Comparison of ENCODE assay signal across 9 cellular contexts in genomic region chr10:4514445-4515108, GRCh38.
DNase-seq lines count a peak whose midpoint lies in the region; ATAC-seq, FAIRE-seq and TF ChIP-seq lines count a peak whose summit lies in the region.
"Had no signal": no experiment of that assay in that cellular context is flagged by ENCODE, and none has a peak within 500 bp of the region (broad histone marks: within the 10 kb centered on the region; RNA-seq: fewer than 3 reads in every experiment).

No MANE protein-coding gene starts in this region.

- POLR2A ChIA-PET in GM12878 (lab: Charles Lee), result no interaction called here

- SMC1A ChIA-PET in GM12878 (lab: Charles Lee; ENCODE audit: uncharacterized antibody, unreplicated experiment), result no interaction called here

- H4K20me1 ChIP-seq in GM12878 (ENCODE audit: control insufficient read depth, insufficient read depth), result no peaks in the 10 kb centered on the region

- 5% methylated on average over 19 of the region's 19 CpGs for WGBS in GM12878 (ENCODE audit: insufficient coverage, insufficient replicate concordance, low lambda C conversion rate, missing lambda C conversion rate)
- no CpG with 5 or more reads among the region's 19 CpGs for WGBS in trophoblast cell (ENCODE audit: extremely low coverage, insufficient coverage, insufficient read length)

- peaks cover 14% of the 10 kb centered on the region for H3K79me1 ChIP-seq in trophoblast cell (ENCODE audit: low read length)

- H3K27me3 ChIP-seq in GM12878 (replicated peaks in 1 of 2; ENCODE audit: control insufficient read depth in 2 of 2, insufficient read depth in 2 of 2, low read length in 1 of 2) (no peaks in the 10 kb centered on the region), trophoblast cell (ENCODE audit: insufficient read depth, low read length) (no peaks in the 10 kb centered on the region)

- H2AK5ac ChIP-seq in trophoblast cell (ENCODE audit: low read length), result peak overlapping the region; percentile 98

- peak overlapping the region; percentile 21 for H3K14ac ChIP-seq in trophoblast cell (ENCODE audit: low read length)

- peak overlapping the region; percentile 95 for H2BK120ac ChIP-seq in trophoblast cell (ENCODE audit: insufficient read depth, low read length, poor library complexity)

- H3K79me2 ChIP-seq in GM12878 (ENCODE audit: control insufficient read depth, insufficient read depth, low read length), result no peaks in the 10 kb centered on the region
- H3K79me2 ChIP-seq in trophoblast cell (ENCODE audit: control insufficient read depth, insufficient read depth, low read length, poor library complexity), result no peaks in the 10 kb centered on the region

- H4K8ac ChIP-seq in trophoblast cell (ENCODE audit: low read depth, low read length), result peak overlapping the region; percentile 2

- H3K18ac ChIP-seq in trophoblast cell (ENCODE audit: low read length), result peak overlapping the region; percentile 94

- H3K4ac ChIP-seq in trophoblast cell (ENCODE audit: low read depth, low read length), result peak overlapping the region; percentile 72

- no peak for TF ChIP-seq POLR2A in GM12878 (IDR thresholded peaks at IDR 0.05; ENCODE audit: low read depth, low read length)

- H2BK5ac ChIP-seq in trophoblast cell (ENCODE audit: low read depth, low read length, poor library complexity), result peak overlapping the region; percentile 81

- H3K4me1 ChIP-seq in GM12878 (ENCODE audit: control insufficient read depth, insufficient read depth, low read length) (peaks cover 9% of the 10 kb centered on the region), trophoblast cell (ENCODE audit: control insufficient read depth in 1 of 2, insufficient read depth in 2 of 2, low read length in 2 of 2) (peaks cover 0 to 3% of the 10 kb centered on the region in 2 experiments)

- peak; percentile 61 for FAIRE-seq in GM12878 (lab: Jason Lieb, UNC)
- FAIRE-seq: keratinocyte had no signal

- in situ Hi-C loops in GM12878 (cut with MboI), result no loop called here

- TF ChIP-seq RAD21 in GM12878 (IDR thresholded peaks at IDR 0.05; ENCODE audit: insufficient read depth, low read depth, low read length), result no peak

- no peak overlapping the region for H4K12ac ChIP-seq in trophoblast cell (ENCODE audit: low read depth, low read length)

- H3K27ac ChIP-seq in GM12878 (ENCODE audit: control insufficient read depth, insufficient read depth), result no peak overlapping the region
- H3K27ac ChIP-seq in trophoblast cell (ENCODE audit: low read depth, low read length), result no peak overlapping the region

- DNase-seq in GM12878 (ENCODE audit: low read depth, low spot score) (peak; percentile 13), trophoblast cell (peak in 1 of 2 donors; percentile 38), NCI-H1417 treated with DMSO at 0.1 percent for 48 hours (lab: John Stamatoyannopoulos, UW) (no peak), NCI-H187 (lab: John Stamatoyannopoulos, UW) (no peak), SHP77 (lab: John Stamatoyannopoulos, UW) (no peak)
- DNase-seq in activated naive CD4-positive, alpha-beta T cell treated with anti-CD3 and anti-CD28 coated beads, Interleukin-2, amount 50 U/mL, for 16 hours, result no peak

- H3K4me3 ChIP-seq in GM12878 (no peak overlapping the region), trophoblast cell (ENCODE audit: low read depth, low read length) (no peak overlapping the region)

- peak overlapping the region; percentile 41; the same call in 1 of the 2 replicates for H2AFZ ChIP-seq in GM12878 (ENCODE audit: control insufficient read depth, low read depth, low read length)
- H2AFZ ChIP-seq in trophoblast cell (ENCODE audit: insufficient read depth, low read length, poor library complexity), result peak overlapping the region; percentile 8

- TF ChIP-seq CTCF in GM12878 (IDR thresholded peaks at IDR 0.05 in 2 of 3, conservative IDR thresholded peaks at IDR 0.05 in 1 of 3; ENCODE audit: control insufficient read depth in 2 of 3, extremely low read depth in 1 of 3, insufficient read depth in 1 of 3, low read depth in 3 of 3, low read length in 3 of 3), result no peak

- no peak overlapping the region for H3K23ac ChIP-seq in trophoblast cell (ENCODE audit: low read length)

- no peaks in the 10 kb centered on the region for H3K9me3 ChIP-seq in GM12878 (replicated peaks; ENCODE audit: control insufficient read depth, insufficient read depth, low read length)
- no peaks in the 10 kb centered on the region for H3K9me3 ChIP-seq in trophoblast cell (ENCODE audit: insufficient read depth, low read depth, low read length)

- H3K9ac ChIP-seq in GM12878 (ENCODE audit: control insufficient read depth, insufficient read depth, low read length) (no peak overlapping the region), trophoblast cell (ENCODE audit: low read length) (no peak overlapping the region)

- peak overlapping the region; percentile 71 for H4K91ac ChIP-seq in trophoblast cell (ENCODE audit: low read depth, low read length)

- TF ChIP-seq EP300 in GM12878 (IDR thresholded peaks at IDR 0.05; ENCODE audit: borderline replicate concordance in 1 of 2, control insufficient read depth in 1 of 2, low read depth in 2 of 2, low read length in 2 of 2), result no peak

- peak overlapping the region; percentile 61 for H3K4me2 ChIP-seq in GM12878 (ENCODE audit: control insufficient read depth, insufficient read depth)
- no peak overlapping the region for H3K4me2 ChIP-seq in trophoblast cell (ENCODE audit: low read length)

- intact Hi-C loops in GM12878 (cut with micrococcal nuclease; ENCODE audit: unreplicated experiment), result no loop called here

- peak overlapping the region; percentile 99 for H2BK12ac ChIP-seq in trophoblast cell (ENCODE audit: low read length)

- H3K36me3 ChIP-seq in GM12878 (ENCODE audit: control insufficient read depth in 2 of 2, insufficient read depth in 2 of 2, low read length in 1 of 2) (no peaks in the 10 kb centered on the region), trophoblast cell (ENCODE audit: control insufficient read depth in 1 of 2, insufficient read depth in 2 of 2, low read length in 2 of 2) (no peaks in the 10 kb centered on the region)

- RAD21 ChIA-PET in GM12878 (lab: Charles Lee; ENCODE audit: unreplicated experiment), result no interaction called here

- ATAC-seq in GM18867 (IDR thresholded peaks at IDR 0.05; ENCODE audit: unreplicated experiment) (peak; percentile 77), HG02973 (IDR thresholded peaks at IDR 0.05; ENCODE audit: unreplicated experiment) (peak; percentile 82), GM12878 (peak; percentile 65)

- CTCF ChIA-PET in GM12878 (lab: Yijun Ruan, JAX), result no interaction called here

- BruUV-seq in GM12878 (replicated peaks; lab: Mats Ljungman, UMichigan), result no TSS peak

TF ChIP-seq in GM12878, 131 proteins besides CTCF, POLR2A, EP300 and RAD21:
- TF ChIP-seq DPF2 (IDR thresholded peaks at IDR 0.05), result peak; percentile 67; the same call in 1 of the 2 replicates
- TF ChIP-seq PKNOX1 (IDR thresholded peaks at IDR 0.05), result no peak
- TF ChIP-seq SPI1 (IDR thresholded peaks at IDR 0.05; ENCODE audit: borderline replicate concordance, insufficient read depth, low read depth, low read length), result peak; percentile 96
- peak; percentile 81 for TF ChIP-seq IRF4 (IDR thresholded peaks at IDR 0.05; ENCODE audit: low read depth, low read length)
- TF ChIP-seq EGR1 (IDR thresholded peaks at IDR 0.05; ENCODE audit: borderline replicate concordance in 1 of 2, low read depth in 2 of 2, low read length in 2 of 2), result peak in 1 of 2 experiments; percentile 71; a peak in 2 of 3 replicates
- no peak for TF ChIP-seq HDAC2 (IDR thresholded peaks at IDR 0.05)
- TF ChIP-seq NR2F1 (conservative IDR thresholded peaks at IDR 0.05), result 0 out of 2 replicates have a peak, but pooled peaks have one; percentile 18
- TF ChIP-seq CREB1 (IDR thresholded peaks at IDR 0.05; ENCODE audit: low read depth), result no peak
- TF ChIP-seq IKZF2 (IDR thresholded peaks at IDR 0.05), result peak; percentile 36 to 64
- TF ChIP-seq TCF7 (IDR thresholded peaks at IDR 0.05; ENCODE audit: borderline replicate concordance), result no peak
- 0 out of 2 replicates have a peak, but pooled peaks have one; percentile 50 for TF ChIP-seq BCL11A (IDR thresholded peaks at IDR 0.05; ENCODE audit: low read depth, low read length)
- TF ChIP-seq IKZF1 (conservative IDR thresholded peaks at IDR 0.05), result peak; percentile 69; the same call in 1 of the 2 replicates
- 0 out of 4 replicates have a peak, but pooled peaks of 1 of the 2 experiments have one; percentile 45 for TF ChIP-seq ETV6 (conservative IDR thresholded peaks at IDR 0.05 in 1 of 2, IDR thresholded peaks at IDR 0.05 in 1 of 2; ENCODE audit: borderline replicate concordance in 1 of 2, low read depth in 1 of 2)
